In genomic region chr15:85725019-85725418, GRCh38 we compare ENCODE assay signal across 11 cellular contexts.
DNase-seq lines count a peak whose midpoint lies in the region; ATAC-seq and TF ChIP-seq lines count a peak whose summit lies in the region.
"Had no signal": no experiment of that assay in that cellular context is flagged by ENCODE, and none has a peak within 500 bp of the region (broad histone marks: within the 10 kb centered on the region; RNA-seq: fewer than 3 reads in every experiment).

No MANE protein-coding gene starts in this region.

- no peaks in the 10 kb centered on the region for H3K9me3 Mint-ChIP-seq in activated T-cell treated with anti-CD3 and anti-CD28 coated beads, Interleukin-2, amount 50 U/mL, for 24 hours
- H3K9me3 Mint-ChIP-seq in activated T-cell treated with anti-CD3 and anti-CD28 coated beads, Interleukin-2, amount 50 U/mL, for 4 hours: no peaks in the 10 kb centered on the region
- no peaks in the 10 kb centered on the region for H3K9me3 Mint-ChIP-seq in effector memory CD8-positive, alpha-beta T cell
- no peaks in the 10 kb centered on the region for H3K9me3 Mint-ChIP-seq in Caco-2 (ENCODE audit: unreplicated experiment)

- BruUV-seq in Caco-2 (replicated peaks; lab: Mats Ljungman, UMichigan): no TSS peak

- H3K27ac Mint-ChIP-seq in activated T-cell treated with anti-CD3 and anti-CD28 coated beads, Interleukin-2, amount 50 U/mL, for 24 hours: peak overlapping the region; percentile 95
- H3K27ac Mint-ChIP-seq in effector memory CD8-positive, alpha-beta T cell: peak overlapping the region; percentile 95 to 98
- H3K27ac Mint-ChIP-seq in Caco-2 (ENCODE audit: unreplicated experiment): no peak overlapping the region

- POLR2A ChIA-PET in Caco-2 (lab: Charles Lee): no interaction called here

- peaks cover 0 to 16% of the 10 kb centered on the region in 2 donors for H3K4me1 ChIP-seq in muscle layer of duodenum (ENCODE audit: control insufficient read depth in 1 of 2, insufficient read depth in 2 of 2, low read length in 2 of 2)
- peaks cover 29 to 51% of the 10 kb centered on the region in 2 donors for H3K4me1 ChIP-seq in thyroid gland
- peaks cover 12% of the 10 kb centered on the region; the same call in 1 of the 2 replicates for H3K4me1 ChIP-seq in Caco-2

- no peak overlapping the region for H3K4me3 ChIP-seq in muscle layer of duodenum (ENCODE audit: low read depth in 1 of 2, low read length in 2 of 2)
- H3K4me3 ChIP-seq in thyroid gland (replicated peaks in 1 of 3): no peak overlapping the region
- H3K4me3 ChIP-seq in Caco-2 (ENCODE audit: low read depth, low read length): no peak overlapping the region

- no peak for TF ChIP-seq POLR2A in thyroid gland (IDR thresholded peaks at IDR 0.05)

- H3K27me3 ChIP-seq in muscle layer of duodenum (ENCODE audit: low read depth, low read length) (no peaks in the 10 kb centered on the region), thyroid gland (no peaks in the 10 kb centered on the region), Caco-2 (replicated peaks; ENCODE audit: control insufficient read depth, insufficient read depth, low read length) (no peaks in the 10 kb centered on the region)

- no peak for ATAC-seq in activated T-cell treated with anti-CD3 and anti-CD28 coated beads, Interleukin-2, amount 50 U/mL, for 4 hours
- no peak for ATAC-seq in effector memory CD8-positive, alpha-beta T cell (replicated peaks)

- intact Hi-C loops in thyroid gland (cut with DNase I) (no loop called here), Caco-2 (cut with micrococcal nuclease; ENCODE audit: unreplicated experiment) (loop anchor here (5.0 kb wide), 1 partner anchor 428 kb away; no protein-coding TSS in a partner anchor)

- CTCF ChIA-PET in Caco-2 (lab: Charles Lee): no interaction called here

- H3K27me3 Mint-ChIP-seq in activated T-cell treated with anti-CD3 and anti-CD28 coated beads, Interleukin-2, amount 50 U/mL, for 24 hours: no peaks in the 10 kb centered on the region
- no peaks in the 10 kb centered on the region for H3K27me3 Mint-ChIP-seq in activated T-cell treated with anti-CD3 and anti-CD28 coated beads, Interleukin-2, amount 50 U/mL, for 4 hours (ENCODE audit: low read depth)
- H3K27me3 Mint-ChIP-seq in effector memory CD8-positive, alpha-beta T cell: no peaks in the 10 kb centered on the region
- no peaks in the 10 kb centered on the region for H3K27me3 Mint-ChIP-seq in Caco-2 (ENCODE audit: insufficient read depth, unreplicated experiment)

- peaks cover 95% of the 10 kb centered on the region for H3K36me3 Mint-ChIP-seq in activated T-cell treated with anti-CD3 and anti-CD28 coated beads, Interleukin-2, amount 50 U/mL, for 24 hours (ENCODE audit: low read depth)
- H3K36me3 Mint-ChIP-seq in activated T-cell treated with anti-CD3 and anti-CD28 coated beads, Interleukin-2, amount 50 U/mL, for 4 hours (ENCODE audit: insufficient read depth): peaks cover 55% of the 10 kb centered on the region
- peaks cover 98% of the 10 kb centered on the region for H3K36me3 Mint-ChIP-seq in effector memory CD8-positive, alpha-beta T cell (ENCODE audit: insufficient read depth)
- H3K36me3 Mint-ChIP-seq in Caco-2 (ENCODE audit: insufficient read depth, unreplicated experiment): peaks cover 56% of the 10 kb centered on the region

- peaks cover 70% of the 10 kb centered on the region for H3K4me1 Mint-ChIP-seq in activated T-cell treated with anti-CD3 and anti-CD28 coated beads, Interleukin-2, amount 50 U/mL, for 24 hours (ENCODE audit: low read depth)
- H3K4me1 Mint-ChIP-seq in activated T-cell treated with anti-CD3 and anti-CD28 coated beads, Interleukin-2, amount 50 U/mL, for 4 hours (ENCODE audit: low read depth): peaks cover 55% of the 10 kb centered on the region
- peaks cover 26 to 39% of the 10 kb centered on the region in 2 donors for H3K4me1 Mint-ChIP-seq in effector memory CD8-positive, alpha-beta T cell (ENCODE audit: low read depth in 2 of 2)
- peaks cover 14% of the 10 kb centered on the region for H3K4me1 Mint-ChIP-seq in Caco-2 (ENCODE audit: low read depth, unreplicated experiment)

- H3K4me3 Mint-ChIP-seq in activated T-cell treated with anti-CD3 and anti-CD28 coated beads, Interleukin-2, amount 50 U/mL, for 24 hours: no peak overlapping the region
- H3K4me3 Mint-ChIP-seq in activated T-cell treated with anti-CD3 and anti-CD28 coated beads, Interleukin-2, amount 50 U/mL, for 4 hours: no peak overlapping the region
- H3K4me3 Mint-ChIP-seq in effector memory CD8-positive, alpha-beta T cell: no peak overlapping the region
- H3K4me3 Mint-ChIP-seq in Caco-2 (ENCODE audit: unreplicated experiment): no peak overlapping the region

- no peak for DNase-seq in activated T-cell treated with anti-CD3 and anti-CD28 coated beads, Interleukin-2, amount 50 U/mL, for 24 hours
- no peak for DNase-seq in activated T-cell treated with anti-CD3 and anti-CD28 coated beads, Interleukin-2, amount 50 U/mL, for 4 hours
- no peak for DNase-seq in effector memory CD8-positive, alpha-beta T cell
- DNase-seq in thyroid gland (peak; percentile 29 to 39), Caco-2 (no peak), NCI-H1092 (lab: John Stamatoyannopoulos, UW) (no peak)
- DNase-seq in activated CD8-positive, alpha-beta memory T cell treated with anti-CD3 and anti-CD28 coated beads for 24 hours: no peak
- DNase-seq: activated T-cell treated with anti-CD3 and anti-CD28 coated beads, Interleukin-2, amount 50 U/mL, for 48 hours; EL; NCI-H187 treated with DMSO at 0.1 percent for 48 hours had no signal

- H3K36me3 ChIP-seq in muscle layer of duodenum (ENCODE audit: control insufficient read depth in 1 of 2, insufficient read depth in 2 of 2, low read length in 2 of 2) (peaks cover 81 to 86% of the 10 kb centered on the region in 2 donors), thyroid gland (peaks cover 53 to 63% of the 10 kb centered on the region in 2 donors), Caco-2 (ENCODE audit: control insufficient read depth, insufficient read depth, low read length) (peaks cover 3% of the 10 kb centered on the region)

- WGBS in thyroid gland, 2 donors: 84 to 88% methylated on average over 3 of the region's 3 CpGs

- H3K27ac ChIP-seq in muscle layer of duodenum (ENCODE audit: low read length) (peak overlapping the region; percentile 90), thyroid gland (peak overlapping the region; percentile 59 to 86 (median 84))

- H3K9me3 ChIP-seq in muscle layer of duodenum (ENCODE audit: control insufficient read depth in 1 of 2, low read length in 2 of 2): no peaks in the 10 kb centered on the region
- H3K9me3 ChIP-seq in thyroid gland: no peaks in the 10 kb centered on the region
- no peaks in the 10 kb centered on the region for H3K9me3 ChIP-seq in Caco-2

- TF ChIP-seq CTCF in thyroid gland (IDR thresholded peaks at IDR 0.05) (no peak), Caco-2 (IDR thresholded peaks at IDR 0.05; ENCODE audit: insufficient read depth in 1 of 2, low read depth in 1 of 2, low read length in 1 of 2, severe bottlenecking in 1 of 2, unreplicated experiment in 1 of 2) (no peak)

Comparison
In these comparisons a context has a peak if more than half of its experiments do, and no peak if none do; other contexts are left out.
1. DNase-seq: peak in thyroid gland (2 of 2); none in activated T-cell treated with anti-CD3 and anti-CD28 coated beads, Interleukin-2, amount 50 U/mL, for 24 hours (single experiment), activated T-cell treated with anti-CD3 and anti-CD28 coated beads, Interleukin-2, amount 50 U/mL, for 4 hours (single experiment), effector memory CD8-positive, alpha-beta T cell (0 of 3), Caco-2 (0 of 2), activated CD8-positive, alpha-beta memory T cell treated with anti-CD3 and anti-CD28 coated beads for 24 hours (single experiment) and NCI-H1092 (single experiment).